Comparison of ENCODE assay signal across 1 cellular context in the genomic region with DNA sequence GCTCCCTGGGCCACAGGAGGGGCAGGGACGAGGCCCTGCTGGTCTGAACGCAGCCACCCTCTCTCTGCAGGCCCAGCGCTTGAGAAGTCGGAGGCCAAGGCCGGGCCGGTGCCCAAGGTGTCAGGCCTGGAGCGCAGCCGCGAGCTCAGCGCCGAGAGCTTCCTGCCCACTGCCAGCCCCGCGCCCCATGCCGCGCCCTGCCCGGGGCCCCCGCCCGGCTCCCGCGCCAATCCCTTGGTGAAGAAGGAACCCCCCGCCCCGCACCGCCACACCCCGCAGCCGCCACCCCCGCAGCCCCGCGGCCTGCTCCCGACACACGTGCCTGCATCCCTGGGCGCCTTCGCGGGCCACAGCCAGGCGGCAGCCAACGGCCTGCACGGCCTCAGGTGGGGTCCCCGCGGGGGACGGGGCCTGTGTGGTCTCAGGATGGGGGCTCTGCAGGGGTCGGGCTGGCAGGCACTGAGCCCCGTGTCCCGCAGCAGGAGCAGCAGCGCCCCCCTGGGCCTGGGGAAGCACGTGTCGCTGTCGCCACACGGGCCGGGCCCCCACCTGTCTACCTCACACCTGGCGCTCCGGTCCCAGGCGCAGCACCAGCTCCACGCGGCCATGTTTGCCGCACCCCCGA.
A peak's percentile ranks its signal among the peaks of the same experiment; 100 is the strongest.
TF ChIP-seq lines count a peak whose summit lies in the region.

No MANE protein-coding gene starts in this region.

TF ChIP-seq in K562, 482 proteins besides CTCF, POLR2A, EP300 and RAD21:
- TF ChIP-seq POLR2G (IDR thresholded peaks at IDR 0.05; ENCODE audit: low read depth, low read length) (peak; percentile 11; the same call in 1 of the 2 replicates), HNRNPL (IDR thresholded peaks at IDR 0.05; ENCODE audit: low read depth, low read length) (0 out of 2 replicates have a peak, but pooled peaks have one; percentile 6), ELF2 (CRISPR knock-in tag; IDR thresholded peaks at IDR 0.05) (no peak), RBM22 (IDR thresholded peaks at IDR 0.05; ENCODE audit: low read depth, low read length, poor library complexity, severe bottlenecking) (peak; percentile 47)
